In genomic region chr18:57441395-57441794, GRCh38 we compare ENCODE assay signal across 12 cellular contexts. TPM values are rescaled to one million over a fixed set of nuclear protein-coding genes. Genes with fewer than 3 reads are reported as not detected.
DNase-seq lines count a peak whose midpoint lies in the region; ATAC-seq and TF ChIP-seq lines count a peak whose summit lies in the region.
"Had no signal": no experiment of that assay in that cellular context is flagged by ENCODE, and none has a peak within 500 bp of the region (broad histone marks: within the 10 kb centered on the region; RNA-seq: fewer than 3 reads in every experiment).

No MANE protein-coding gene starts in this region.

- H3K36me3 Mint-ChIP-seq in activated CD4-positive, alpha-beta memory T cell treated with anti-CD3 and anti-CD28 coated beads for 36 hours, result peaks cover 8% of the 10 kb centered on the region

- H3K4me1 Mint-ChIP-seq in activated CD4-positive, alpha-beta memory T cell treated with anti-CD3 and anti-CD28 coated beads for 36 hours (ENCODE audit: low read depth), result peaks cover 41% of the 10 kb centered on the region

- H3K9me3 ChIP-seq in iPS-20b (ENCODE audit: insufficient read depth, low read depth, low read length) (no peaks in the 10 kb centered on the region; the same call in 1 of the 2 replicates), BE2C (no peaks in the 10 kb centered on the region)
- H3K9me3 ChIP-seq: mucosa of descending colon had no signal

- peak overlapping the region; percentile 8 for H3K4me3 Mint-ChIP-seq in activated CD4-positive, alpha-beta memory T cell treated with anti-CD3 and anti-CD28 coated beads for 36 hours

- H3K27ac ChIP-seq in iPS-20b (ENCODE audit: low read length), result no peak overlapping the region

- H3K27me3 ChIP-seq in iPS-20b (ENCODE audit: insufficient read depth, low read length) (peaks cover 100% of the 10 kb centered on the region), BE2C (no peaks in the 10 kb centered on the region)

- no peak for TF ChIP-seq CTCF in BE2C (IDR thresholded peaks at IDR 0.05; ENCODE audit: low read depth, low read length)

- peaks cover 81% of the 10 kb centered on the region for H3K27me3 Mint-ChIP-seq in activated CD4-positive, alpha-beta memory T cell treated with anti-CD3 and anti-CD28 coated beads for 36 hours

- CTCF ChIA-PET in activated CD4-positive, alpha-beta memory T cell treated with anti-CD3 and anti-CD28 coated beads for 36 hours (lab: Charles Lee), result interaction anchor here (0.9 to 1.3 kb wide), 2 partner anchors 11 to 572 kb away, joined by 3 to 4 read pairs; no protein-coding TSS in a partner anchor

- no peak for ATAC-seq in HG03520 (IDR thresholded peaks at IDR 0.05; ENCODE audit: unreplicated experiment)
- ATAC-seq: mucosa of descending colon had no signal

- no peak overlapping the region for H3K27ac Mint-ChIP-seq in activated CD4-positive, alpha-beta memory T cell treated with anti-CD3 and anti-CD28 coated beads for 36 hours

- H3K4me3 ChIP-seq in iPS-20b (ENCODE audit: low read length), result peak overlapping the region; percentile 57
- no peak overlapping the region for H3K4me3 ChIP-seq in BE2C (ENCODE audit: low read depth, low read length)
- H3K4me3 ChIP-seq: mucosa of descending colon had no signal

- H3K36me3 ChIP-seq in iPS-20b (ENCODE audit: insufficient read depth, low read depth, low read length) (no peaks in the 10 kb centered on the region), BE2C (no peaks in the 10 kb centered on the region; the same call in 1 of the 2 replicates)

- POLR2A ChIA-PET in activated CD4-positive, alpha-beta memory T cell treated with anti-CD3 and anti-CD28 coated beads for 36 hours (lab: Charles Lee), result no interaction called here

- peaks cover 10% of the 10 kb centered on the region; the same call in 1 of the 2 replicates for H3K4me1 ChIP-seq in iPS-20b (ENCODE audit: insufficient read depth, low read length)
- H3K4me1 ChIP-seq in BE2C, result peaks cover 5% of the 10 kb centered on the region; the same call in 1 of the 2 replicates

- intact Hi-C loops in activated CD4-positive, alpha-beta memory T cell treated with anti-CD3 and anti-CD28 coated beads for 36 hours (cut with micrococcal nuclease), result loop anchor here (10.0 kb wide), 1 partner anchor 657 kb away; no protein-coding TSS in a partner anchor

- peak; percentile 28 to 36 for DNase-seq in stimulated activated CD8-positive, alpha-beta memory T cell treated with anti-CD3 and anti-CD28 coated beads, Interleukin-7, amount 100 ng/mL, for 48 hours (ENCODE audit: extremely low read depth in 1 of 2, low read depth in 1 of 2)
- DNase-seq in stimulated activated CD8-positive, alpha-beta memory T cell treated with anti-CD3 and anti-CD28 coated beads, Interleukin-4, amount 100 ng/mL, for 48 hours, result no peak
- DNase-seq in activated CD4-positive, alpha-beta memory T cell treated with anti-CD3 and anti-CD28 coated beads for 36 hours, result peak; percentile 53
- no peak for DNase-seq in BE2C
- DNase-seq in NOMO-1 (lab: John Stamatoyannopoulos, UW; ENCODE audit: unreplicated experiment in 2 of 2), result no peak
- DNase-seq in inferior parietal cortex (ENCODE audit: extremely low spot score), result no peak
- DNase-seq: DMS 273 treated with DMSO at 0.1 percent for 48 hours, mucosa of descending colon, NCI-H1436, T-helper 9 cell had no signal

- no peaks in the 10 kb centered on the region for H3K9me3 Mint-ChIP-seq in activated CD4-positive, alpha-beta memory T cell treated with anti-CD3 and anti-CD28 coated beads for 36 hours

- H3K9ac ChIP-seq in iPS-20b (ENCODE audit: low read depth, low read length), result no peak overlapping the region

RNA-seq across cellular contexts. Expression of gene ONECUT2, which starts 6.2 kb away (rescaled TPM):
- total RNA-seq in activated CD4-positive, alpha-beta memory T cell treated with anti-CD3 and anti-CD28 coated beads for 36 hours, result under 1 TPM in 1 of 2 experiments, not detected in 1; 0.02 TPM
- 7.8 TPM for polyA plus RNA-seq in BE2C (2012; ENCODE audit: insufficient read depth, insufficient read length, low read depth)

Comparison
In these comparisons a context has a peak if more than half of its experiments do, and no peak if none do; other contexts are left out.
1. DNase-seq: peak in stimulated activated CD8-positive, alpha-beta memory T cell treated with anti-CD3 and anti-CD28 coated beads, Interleukin-7, amount 100 ng/mL, for 48 hours (2 of 2) and activated CD4-positive, alpha-beta memory T cell treated with anti-CD3 and anti-CD28 coated beads for 36 hours (single experiment); none in stimulated activated CD8-positive, alpha-beta memory T cell treated with anti-CD3 and anti-CD28 coated beads, Interleukin-4, amount 100 ng/mL, for 48 hours (single experiment), BE2C (single experiment), NOMO-1 (0 of 2) and inferior parietal cortex (single experiment).